ENCODE assay signal across 9 cellular contexts in the genomic region with DNA sequence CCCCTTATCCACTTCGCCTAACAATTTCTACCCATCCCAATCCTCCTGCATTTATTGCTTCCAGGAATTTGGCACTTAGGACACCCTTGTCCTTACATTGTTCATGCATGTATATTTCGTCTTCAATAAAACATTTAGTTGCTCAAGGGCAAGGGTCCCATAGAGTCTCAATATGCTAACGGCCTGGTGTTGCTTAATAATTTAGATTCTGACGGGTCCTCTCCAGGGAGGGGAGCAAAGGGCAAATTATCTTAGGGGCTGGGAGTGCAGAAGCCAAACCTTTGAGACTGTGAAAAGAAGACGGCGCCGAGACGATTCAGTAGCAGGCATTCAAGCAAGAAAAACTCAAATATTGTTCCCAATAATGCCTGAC. TPM values are rescaled to one million over a fixed set of nuclear protein-coding genes. Genes with fewer than 3 reads are reported as not detected.
A peak's percentile ranks its signal among the peaks of the same experiment; 100 is the strongest.
DNase-seq lines count a peak whose midpoint lies in the region; ATAC-seq, FAIRE-seq and TF ChIP-seq lines count a peak whose summit lies in the region.
"Had no signal": no experiment of that assay in that cellular context is flagged by ENCODE, and none has a peak within 500 bp of the region (broad histone marks: within the 10 kb centered on the region; RNA-seq: fewer than 3 reads in every experiment).

No MANE protein-coding gene starts in this region.

- H3K27ac Mint-ChIP-seq in Calu3 (ENCODE audit: unreplicated experiment) (no peak overlapping the region), progenitor cell of endocrine pancreas (no peak overlapping the region)

- H3K27me3 Mint-ChIP-seq in Calu3 (ENCODE audit: unreplicated experiment) (peaks cover 40% of the 10 kb centered on the region), progenitor cell of endocrine pancreas (no peaks in the 10 kb centered on the region)

- no peak overlapping the region for H3K27ac ChIP-seq in coronary artery
- no peak overlapping the region for H3K27ac ChIP-seq in pancreas

- H3K4me1 ChIP-seq in pancreas = peaks cover 0 to 8% (median 4%) of the 10 kb centered on the region in 3 donors

- peaks cover 20% of the 10 kb centered on the region for H3K4me1 Mint-ChIP-seq in Calu3 (ENCODE audit: low read depth, unreplicated experiment)
- H3K4me1 Mint-ChIP-seq in progenitor cell of endocrine pancreas (ENCODE audit: low read depth) = peaks cover 23% of the 10 kb centered on the region

- DNase-seq in Calu3 = no peak
- DNase-seq in coronary artery (ENCODE audit: low spot score) = no peak
- DNase-seq in pancreas = no peak
- no peak for DNase-seq in NCI-H2107 treated with DMSO at 0.1 percent for 48 hours (lab: John Stamatoyannopoulos, UW; ENCODE audit: unreplicated experiment)
- no peak for DNase-seq in progenitor cell of endocrine pancreas (ENCODE audit: low spot score, unreplicated experiment)
- DNase-seq in NCI-H2107 (lab: John Stamatoyannopoulos, UW) = no peak

- no TSS peak for BruUV-seq in Calu3 (replicated peaks; lab: Mats Ljungman, UMichigan)

- H3K4me3 Mint-ChIP-seq in Calu3 (ENCODE audit: low read depth, unreplicated experiment) (peak overlapping the region; percentile 74), progenitor cell of endocrine pancreas (ENCODE audit: low read depth) (no peak overlapping the region)

- CTCF ChIA-PET in Calu3 (lab: Charles Lee) = no interaction called here

- H3K4me3 ChIP-seq in coronary artery (peak overlapping the region; percentile 75), pancreas (peak overlapping the region; percentile 30 to 62 (median 41))

- intact Hi-C loops in Calu3 (cut with micrococcal nuclease; ENCODE audit: unreplicated experiment) = no loop called here
- intact Hi-C loops in pancreas (cut with DNase I) = no loop called here

- TF ChIP-seq CTCF in Calu3 (IDR thresholded peaks at IDR 0.05; ENCODE audit: unreplicated experiment) (no peak), coronary artery (IDR thresholded peaks at IDR 0.05) (no peak), pancreas (IDR thresholded peaks at IDR 0.05) (no peak), progenitor cell of endocrine pancreas (IDR thresholded peaks at IDR 0.05; ENCODE audit: unreplicated experiment) (no peak)

- H3K36me3 ChIP-seq in pancreas = no peaks in the 10 kb centered on the region

- H3K36me3 Mint-ChIP-seq in Calu3 (ENCODE audit: insufficient read depth, unreplicated experiment) (peaks cover 6% of the 10 kb centered on the region), progenitor cell of endocrine pancreas (ENCODE audit: insufficient read depth) (no peaks in the 10 kb centered on the region)

- peak; percentile 13 for ATAC-seq in HG03354 (IDR thresholded peaks at IDR 0.05; ENCODE audit: poor library complexity, severe bottlenecking, unreplicated experiment)
- ATAC-seq in pancreas = no peak
- ATAC-seq in GM18519 (IDR thresholded peaks at IDR 0.05; ENCODE audit: low FRiP score, unreplicated experiment) = no peak

- no peaks in the 10 kb centered on the region for H3K9me3 ChIP-seq in pancreas

- peaks cover 0 to 5% (median 0%) of the 10 kb centered on the region in 4 donors for H3K27me3 ChIP-seq in pancreas

- no peak for FAIRE-seq in pancreas (lab: Jason Lieb, UNC)
- FAIRE-seq: islet of Langerhans had no signal

- 23 to 31% methylated on average over 8 of the region's 8 CpGs for WGBS in pancreas, 2 donors

- H3K9me3 Mint-ChIP-seq in Calu3 (ENCODE audit: low read depth, unreplicated experiment) (no peaks in the 10 kb centered on the region), progenitor cell of endocrine pancreas (ENCODE audit: low read depth) (no peaks in the 10 kb centered on the region)

RNA-seq across cellular contexts. Expression of a gene that starts 0.5 kb away (rescaled TPM):
- total RNA-seq in Calu3 (2022) (not detected in 2 replicates), pancreas (1 to 10 TPM in 1 of 6 donors, not detected in 5; 1.3 TPM), progenitor cell of endocrine pancreas (not detected in 2 replicates)
- not detected for polyA plus RNA-seq in pancreas
